Comparison of ENCODE assay signal across 22 cellular contexts in the genomic region with DNA sequence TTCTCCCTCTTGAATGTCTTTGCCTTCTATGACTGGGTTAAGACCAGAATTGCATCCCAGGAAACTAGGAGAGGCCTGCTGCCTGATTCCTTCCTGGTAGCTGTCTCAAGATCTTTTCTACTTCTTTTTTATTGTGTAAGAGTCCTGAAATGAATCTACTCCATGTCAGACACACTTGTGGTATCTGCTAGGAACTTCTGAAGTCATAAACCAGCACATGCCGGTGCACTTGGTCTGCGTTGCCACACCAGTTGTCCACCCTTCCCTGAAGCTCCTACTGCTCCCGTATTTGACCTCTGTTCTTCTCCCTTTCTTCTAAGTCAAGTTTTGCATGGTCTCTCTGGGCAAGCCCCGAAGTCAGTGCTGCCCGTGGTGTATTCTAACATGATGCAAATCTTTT.
"Had no signal": no experiment of that assay in that cellular context is flagged by ENCODE, and none has a peak within 500 bp of the region (broad histone marks: within the 10 kb centered on the region; RNA-seq: fewer than 3 reads in every experiment).

No MANE protein-coding gene starts in this region.

- H3K4me1 Mint-ChIP-seq: memory B cell, natural killer cell had no signal

- H3K27ac ChIP-seq: gastrocnemius medialis, lower lobe of right lung, prostate gland, right atrium auricular region, thoracic aorta, tibial nerve, upper lobe of left lung, uterus had no signal

- H3K36me3 ChIP-seq: gastrocnemius medialis, lower lobe of right lung, prostate gland, right atrium auricular region, thoracic aorta, tibial nerve, upper lobe of left lung, uterus had no signal

- H3K9me3 ChIP-seq: gastrocnemius medialis, lower lobe of right lung, prostate gland, right atrium auricular region, thoracic aorta, tibial nerve, upper lobe of left lung, uterus had no signal

- H3K4me2 ChIP-seq: smooth muscle cell had no signal

- H3K9me3 Mint-ChIP-seq: effector memory CD8-positive, alpha-beta T cell; natural killer cell had no signal

- H3K36me3 Mint-ChIP-seq: memory B cell, natural killer cell had no signal

- H3K4me3 Mint-ChIP-seq: effector memory CD8-positive, alpha-beta T cell; memory B cell; natural killer cell had no signal

- ATAC-seq: effector memory CD8-positive, alpha-beta T cell; esophagus mucosa; gastrocnemius medialis; left ventricle myocardium superior; lower lobe of right lung; natural killer cell; sciatic nerve had no signal

- H3K27me3 Mint-ChIP-seq: memory B cell had no signal

- H3K4me3 ChIP-seq: gastrocnemius medialis, lower lobe of right lung, prostate gland, right atrium auricular region, smooth muscle cell, thoracic aorta, tibial nerve, upper lobe of left lung, uterus had no signal

- H3K27me3 ChIP-seq: gastrocnemius medialis, right atrium auricular region, tibial nerve, upper lobe of left lung, uterus had no signal

- H3K4me1 ChIP-seq: gastrocnemius medialis, lower lobe of right lung, prostate gland, right atrium auricular region, tibial nerve, upper lobe of left lung, uterus had no signal

- DNase-seq: cortex of kidney; effector memory CD8-positive, alpha-beta T cell; gastrocnemius medialis; head of caudate nucleus; left ventricle myocardium superior; lower lobe of right lung; natural killer cell; nucleus accumbens; stimulated activated CD4-positive, alpha-beta T cell treated with anti-CD3 and anti-CD28 coated beads, Interleukin-12 subunit alpha, Interleukin-12 subunit beta, amount 100 ng/mL, for 4 hours; stimulated activated CD4-positive, alpha-beta T cell treated with anti-CD3 and anti-CD28 coated beads, Interleukin-4, amount 100 ng/mL, for 1 hour; stimulated activated CD8-positive, alpha-beta memory T cell treated with anti-CD3 and anti-CD28 coated beads, Interleukin-4, amount 100 ng/mL, for 48 hours; stimulated activated naive CD4-positive, alpha-beta T cell treated with Interleukin-2 at 50 U/mL for 16 hours; upper lobe of left lung; uterus had no signal

- H3K27ac Mint-ChIP-seq: effector memory CD8-positive, alpha-beta T cell; memory B cell; natural killer cell had no signal
